In the genomic region with DNA sequence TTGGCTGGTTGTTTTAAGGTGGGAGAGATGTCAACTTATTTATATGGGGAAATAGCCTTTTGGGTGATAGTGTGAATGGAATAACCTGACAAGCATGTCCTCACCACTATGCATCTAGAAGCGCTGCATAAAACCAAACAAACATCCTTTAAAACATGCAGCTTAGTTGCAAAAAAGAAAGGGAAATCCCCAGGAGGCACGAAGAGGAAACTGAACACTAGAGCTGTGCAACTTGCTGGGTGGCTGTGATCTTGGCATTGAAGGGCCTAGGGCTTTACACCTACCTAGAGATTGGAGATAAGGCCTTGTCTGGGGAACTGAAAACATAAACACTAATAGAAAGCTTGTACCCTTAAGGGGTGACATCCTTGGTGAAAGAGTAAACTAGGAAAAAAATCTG, we compare ENCODE assay signal across 1 cellular context.
TF ChIP-seq lines count a peak whose summit lies in the region.

No MANE protein-coding gene starts in this region.

TF ChIP-seq in GM12878, 131 proteins besides CTCF, POLR2A, EP300 and RAD21:
- peak; percentile 34; the same call in 1 of the 2 replicates for TF ChIP-seq RUNX3 (IDR thresholded peaks at IDR 0.05; ENCODE audit: low read length)
- peak in 1 of 2 experiments; percentile 57; a peak in 3 of 4 replicates for TF ChIP-seq IKZF2 (IDR thresholded peaks at IDR 0.05)
- TF ChIP-seq SMAD1 (IDR thresholded peaks at IDR 0.05; ENCODE audit: low read depth, partially characterized antibody): no peak
